In genomic region chr2:12043131-12043530, GRCh38 we compare ENCODE assay signal across 1 cellular context.
TF ChIP-seq lines count a peak whose summit lies in the region.

No MANE protein-coding gene starts in this region.

TF ChIP-seq in SK-N-SH, 30 proteins besides CTCF, POLR2A, EP300 and RAD21:
- TF ChIP-seq MAX (IDR thresholded peaks at IDR 0.05; ENCODE audit: low read depth): no peak
- TF ChIP-seq FOXM1 (IDR thresholded peaks at IDR 0.05; ENCODE audit: low read depth): no peak
- no peak for TF ChIP-seq MEF2A (IDR thresholded peaks at IDR 0.05; ENCODE audit: borderline replicate concordance, low read depth)
- TF ChIP-seq TCF12 (IDR thresholded peaks at IDR 0.05): no peak
- TF ChIP-seq CHD2 (IDR thresholded peaks at IDR 0.05; ENCODE audit: low read length, partially characterized antibody): no peak
- TF ChIP-seq USF1 (IDR thresholded peaks at IDR 0.05; ENCODE audit: borderline replicate concordance, low read depth): no peak
- no peak for TF ChIP-seq FOXJ3 (CRISPR knock-in tag; IDR thresholded peaks at IDR 0.05)
- TF ChIP-seq GATA2 (CRISPR knock-in tag; IDR thresholded peaks at IDR 0.05): no peak
- no peak for TF ChIP-seq RXRA (IDR thresholded peaks at IDR 0.05; ENCODE audit: borderline replicate concordance, low read depth)
- TF ChIP-seq POLR2AphosphoS5 (IDR thresholded peaks at IDR 0.05; ENCODE audit: low read depth, low read length): no peak
- TF ChIP-seq REST (IDR thresholded peaks at IDR 0.05; ENCODE audit: low read depth, low read length): no peak
- TF ChIP-seq PBX3 (IDR thresholded peaks at IDR 0.05): no peak
- no peak for TF ChIP-seq SMC3 (IDR thresholded peaks at IDR 0.05; ENCODE audit: low read depth, low read length)
- TF ChIP-seq GABPA (IDR thresholded peaks at IDR 0.05; ENCODE audit: low read depth): no peak
